Comparison of ENCODE assay signal across 8 cellular contexts in genomic region chr10:22252286-22252800, GRCh38. TPM values are rescaled to one million over a fixed set of nuclear protein-coding genes. Genes with fewer than 3 reads are reported as not detected.
DNase-seq lines count a peak whose midpoint lies in the region; ATAC-seq and TF ChIP-seq lines count a peak whose summit lies in the region.

No MANE protein-coding gene starts in this region.

- H3K36me3 Mint-ChIP-seq in HFFc6 (ENCODE audit: low read depth), result no peaks in the 10 kb centered on the region; the same call in 1 of the 2 replicates

- no peaks in the 10 kb centered on the region for H3K27me3 ChIP-seq in Peyer's patch
- no peaks in the 10 kb centered on the region for H3K27me3 ChIP-seq in right cardiac atrium (ENCODE audit: control insufficient read depth, insufficient read depth)
- no peaks in the 10 kb centered on the region for H3K27me3 ChIP-seq in rectal smooth muscle tissue (ENCODE audit: control insufficient read depth, insufficient read depth, low read length)

- H3K9me3 Mint-ChIP-seq in HFFc6, result no peaks in the 10 kb centered on the region

- H3K4me1 ChIP-seq in Peyer's patch, result peaks cover 0 to 6% (median 0%) of the 10 kb centered on the region in 4 donors
- H3K4me1 ChIP-seq in right cardiac atrium (ENCODE audit: control insufficient read depth, insufficient read depth, low read length), result no peaks in the 10 kb centered on the region
- no peaks in the 10 kb centered on the region for H3K4me1 ChIP-seq in rectal smooth muscle tissue (ENCODE audit: control insufficient read depth, insufficient read depth, low read length)

- peak overlapping the region; percentile 54 to 74 (median 66) for H3K4me3 ChIP-seq in Peyer's patch
- peak overlapping the region; percentile 87 for H3K4me3 ChIP-seq in right cardiac atrium (ENCODE audit: low read length)
- H3K4me3 ChIP-seq in rectal smooth muscle tissue (ENCODE audit: low read length), result peak overlapping the region; percentile 90

- WGBS in adipose tissue, 3 donors, result 0 to 2% (median 1%) methylated on average over 46 to 48 of the region's 48 CpGs
- WGBS in right cardiac atrium, result under 1% methylated on average over 48 of the region's 48 CpGs

- no peak for TF ChIP-seq POLR2A in Peyer's patch (IDR thresholded peaks at IDR 0.05)

- no peak for TF ChIP-seq CTCF in HFFc6 (IDR thresholded peaks at IDR 0.05)
- no peak for TF ChIP-seq CTCF in Peyer's patch (IDR thresholded peaks at IDR 0.05)

- H3K9me3 ChIP-seq in Peyer's patch (no peaks in the 10 kb centered on the region), right cardiac atrium (ENCODE audit: control insufficient read depth, low read length) (no peaks in the 10 kb centered on the region)

- peaks cover 22% of the 10 kb centered on the region; the same call in 1 of the 2 replicates for H3K27me3 Mint-ChIP-seq in HFFc6 (ENCODE audit: insufficient read depth)

- H3K27ac ChIP-seq in Peyer's patch, result peak overlapping the region; percentile 86 to 95 (median 89)
- peak overlapping the region; percentile 61 for H3K27ac ChIP-seq in adipose tissue (ENCODE audit: low read depth, low read length)
- H3K27ac ChIP-seq in right cardiac atrium (ENCODE audit: low read length), result peak overlapping the region; percentile 98
- H3K27ac ChIP-seq in rectal smooth muscle tissue (ENCODE audit: low read depth, low read length), result peak overlapping the region; percentile 97

- H3K9ac ChIP-seq in rectal smooth muscle tissue (ENCODE audit: low read length), result peak overlapping the region; percentile 90

- intact Hi-C loops in right cardiac atrium (cut with DNase I), result loop anchor here in 3 of 4 donors (5.0 to 10.0 kb wide), 3 partner anchors 62 to 732 kb away; partner anchors contain the start of gene COMMD3 (in 3 of the 3)

- H3K36me3 ChIP-seq in Peyer's patch, result no peaks in the 10 kb centered on the region
- H3K36me3 ChIP-seq in rectal smooth muscle tissue (ENCODE audit: control insufficient read depth, insufficient read depth, low read length), result no peaks in the 10 kb centered on the region

- H3K27ac Mint-ChIP-seq in HFFc6, result peak overlapping the region; percentile 77

- H3K4me3 Mint-ChIP-seq in HFFc6, result peak overlapping the region; percentile 93

- no peak for DNase-seq in HFFc6
- DNase-seq in Peyer's patch, result peak; percentile 23 to 54 (median 54)
- DNase-seq in right cardiac atrium, result peak; percentile 73 to 90 (median 88)
- DNase-seq in HPDE6-E6E7 (ENCODE audit: extremely low spot score), result no peak
- DNase-seq in NCI-H1105 treated with DMSO at 0.1 percent for 48 hours (lab: John Stamatoyannopoulos, UW), result no peak

- peaks cover 18% of the 10 kb centered on the region for H3K4me1 Mint-ChIP-seq in HFFc6 (ENCODE audit: low read depth)

- ATAC-seq in GM18499 (IDR thresholded peaks at IDR 0.05; ENCODE audit: insufficient read depth, unreplicated experiment) (peak; percentile 35), right cardiac atrium (peak; percentile 88 to 92)

RNA-seq across cellular contexts. Expression of gene EBLN1, which starts 34.5 kb away (rescaled TPM):
- total RNA-seq in HFFc6 (2021; fragmentation: NEBNext Ultra II Directional; extraction: Animal tissue kit (Norgen Biotek cat#: 25700)), result not detected
- total RNA-seq in Peyer's patch (not detected), right cardiac atrium (not detected)
- polyA plus RNA-seq in adipose tissue (not detected), right cardiac atrium (not detected)

Comparison
In these comparisons a context has a peak if more than half of its experiments do, and no peak if none do; other contexts are left out.
1. DNase-seq: peak in Peyer's patch (3 of 3) and right cardiac atrium (3 of 3); none in HFFc6 (single experiment), HPDE6-E6E7 (single experiment) and NCI-H1105 treated with DMSO at 0.1 percent for 48 hours (single experiment).
2. Peak in every context shown above with its lines, with median percentiles within 50 percentile points of each other: H3K27ac ChIP-seq and H3K4me3 ChIP-seq.